16 cellular contexts compared by ENCODE assay signal in genomic region chr1:6471086-6471841, GRCh38. TPM values are rescaled to one million over a fixed set of nuclear protein-coding genes. Genes with fewer than 3 reads are reported as not detected.
DNase-seq lines count a peak whose midpoint lies in the region; ATAC-seq and TF ChIP-seq lines count a peak whose summit lies in the region.
"Had no signal": no experiment of that assay in that cellular context is flagged by ENCODE, and none has a peak within 500 bp of the region (broad histone marks: within the 10 kb centered on the region; RNA-seq: fewer than 3 reads in every experiment).

No MANE protein-coding gene starts in this region.

- H3K4me1 Mint-ChIP-seq in Calu3 (ENCODE audit: low read depth, unreplicated experiment): peaks cover 10% of the 10 kb centered on the region
- H3K4me1 Mint-ChIP-seq: activated CD8-positive, alpha-beta memory T cell treated with anti-CD3 and anti-CD28 coated beads, Interleukin-2, amount 10 ng/mL, durations not matched to agents 7 days and 5 days had no signal

- intact Hi-C loops in Calu3 (cut with micrococcal nuclease; ENCODE audit: unreplicated experiment): no loop called here

- peak overlapping the region; percentile 76 for H3K4me3 Mint-ChIP-seq in Calu3 (ENCODE audit: low read depth, unreplicated experiment)
- H3K4me3 Mint-ChIP-seq: activated CD8-positive, alpha-beta memory T cell treated with anti-CD3 and anti-CD28 coated beads, Interleukin-2, amount 10 ng/mL, durations not matched to agents 7 days and 5 days; activated naive CD8-positive, alpha-beta T cell; central memory CD8-positive, alpha-beta T cell had no signal

- no TSS peak for BruUV-seq in Calu3 (replicated peaks; lab: Mats Ljungman, UMichigan)

- POLR2A ChIA-PET in RWPE1 (lab: Yijun Ruan, JAX; ENCODE audit: low non-redundant PET): no interaction called here

- peaks cover 27% of the 10 kb centered on the region for H3K36me3 Mint-ChIP-seq in Calu3 (ENCODE audit: insufficient read depth, unreplicated experiment)
- H3K36me3 Mint-ChIP-seq: activated CD8-positive, alpha-beta memory T cell treated with anti-CD3 and anti-CD28 coated beads, Interleukin-2, amount 10 ng/mL, durations not matched to agents 7 days and 5 days; activated naive CD8-positive, alpha-beta T cell had no signal

- peak; percentile 89 for DNase-seq in Calu3
- no peak for DNase-seq in RWPE1 (ENCODE audit: low spot score)
- no peak for DNase-seq in left lobe of liver (ENCODE audit: low spot score)
- no peak for DNase-seq in NCI-H2227 treated with DMSO at 0.1 percent for 48 hours (lab: John Stamatoyannopoulos, UW)
- DNase-seq in UCSD-AML1 (lab: John Stamatoyannopoulos, UW; ENCODE audit: unreplicated experiment): no peak
- DNase-seq: activated CD8-positive, alpha-beta memory T cell treated with anti-CD3 and anti-CD28 coated beads, Interleukin-2, amount 10 ng/mL, durations not matched to agents 7 days and 5 days; DMS 273 treated with DMSO at 0.1 percent for 48 hours; Karpas-422; midbrain; NCI-H2081 treated with DMSO at 0.1 percent for 48 hours had no signal

- ATAC-seq in left lobe of liver: peak; percentile 46
- no peak for ATAC-seq in GM19395 (IDR thresholded peaks at IDR 0.05; ENCODE audit: unreplicated experiment)
- ATAC-seq: activated CD8-positive, alpha-beta memory T cell treated with anti-CD3 and anti-CD28 coated beads, Interleukin-2, amount 10 ng/mL, durations not matched to agents 7 days and 5 days had no signal

- H3K27me3 Mint-ChIP-seq in Calu3 (ENCODE audit: unreplicated experiment): no peaks in the 10 kb centered on the region
- H3K27me3 Mint-ChIP-seq: activated CD8-positive, alpha-beta memory T cell treated with anti-CD3 and anti-CD28 coated beads, Interleukin-2, amount 10 ng/mL, durations not matched to agents 7 days and 5 days; activated naive CD8-positive, alpha-beta T cell; central memory CD8-positive, alpha-beta T cell had no signal

- H3K27ac Mint-ChIP-seq in Calu3 (ENCODE audit: unreplicated experiment): peak overlapping the region; percentile 83
- H3K27ac Mint-ChIP-seq: activated CD8-positive, alpha-beta memory T cell treated with anti-CD3 and anti-CD28 coated beads, Interleukin-2, amount 10 ng/mL, durations not matched to agents 7 days and 5 days; activated naive CD8-positive, alpha-beta T cell had no signal

- no peaks in the 10 kb centered on the region for H3K9me3 Mint-ChIP-seq in Calu3 (ENCODE audit: low read depth, unreplicated experiment)
- H3K9me3 Mint-ChIP-seq: central memory CD8-positive, alpha-beta T cell had no signal

- CTCF ChIA-PET in Calu3 (lab: Charles Lee): interaction anchor here (0.9 to 1.8 kb wide), 3 partner anchors 12 to 223 kb away, joined by 3 to 4 read pairs (median 3); partner anchors contain the start of gene NOL9
- CTCF ChIA-PET in RWPE1 (lab: Yijun Ruan, JAX): interaction anchor here (0.8 to 1.0 kb wide), 5 partner anchors 9 to 40 kb away, joined by 3 to 4 read pairs (median 3); no protein-coding TSS in a partner anchor

- peak overlapping the region; percentile 79 for H3K27ac ChIP-seq in RWPE1
- H3K27ac ChIP-seq: SJSA1 had no signal

- TF ChIP-seq CTCF in Calu3 (IDR thresholded peaks at IDR 0.05; ENCODE audit: unreplicated experiment) (no peak), RWPE1 (conservative IDR thresholded peaks at IDR 0.05; ENCODE audit: low read depth) (no peak)

RNA-seq across cellular contexts. Expression of gene TNFRSF25, which starts 5.3 kb away (rescaled TPM):
- 6.4 and 10.1 TPM in 2 replicates for total RNA-seq in Calu3 (2022)
- total RNA-seq in left lobe of liver: 2.1 TPM

RNA-seq across cellular contexts. Expression of gene PLEKHG5, which starts 20.2 kb away (rescaled TPM):
- total RNA-seq in Calu3 (2022) (5.1 and 7.8 TPM in 2 replicates), left lobe of liver (1.1 TPM)

RNA-seq across cellular contexts. Expression of gene ESPN, which starts 46.7 kb away (rescaled TPM):
- total RNA-seq in Calu3 (2022): 2.2 and 3.4 TPM in 2 replicates
- total RNA-seq in left lobe of liver: 172 TPM
- total RNA-seq: epithelial cell of proximal tubule, posterior vena cava, SJSA1 had no signal

RNA-seq across cellular contexts. Expression of gene HES2, which starts 51.5 kb away (rescaled TPM):
- not detected in 2 replicates for total RNA-seq in Calu3 (2022)
- 0.13 TPM for total RNA-seq in left lobe of liver
- total RNA-seq: SJSA1 had no signal

Comparison
In these comparisons a context has a peak if more than half of its experiments do, and no peak if none do; other contexts are left out.
1. RNA of gene ESPN, which starts 46.7 kb away (total RNA-seq): 172 TPM in left lobe of liver (single experiment); 2.2 to 3.4 TPM in Calu3; every median in the first group is over 10 times any median in the second.